In the genomic region with DNA sequence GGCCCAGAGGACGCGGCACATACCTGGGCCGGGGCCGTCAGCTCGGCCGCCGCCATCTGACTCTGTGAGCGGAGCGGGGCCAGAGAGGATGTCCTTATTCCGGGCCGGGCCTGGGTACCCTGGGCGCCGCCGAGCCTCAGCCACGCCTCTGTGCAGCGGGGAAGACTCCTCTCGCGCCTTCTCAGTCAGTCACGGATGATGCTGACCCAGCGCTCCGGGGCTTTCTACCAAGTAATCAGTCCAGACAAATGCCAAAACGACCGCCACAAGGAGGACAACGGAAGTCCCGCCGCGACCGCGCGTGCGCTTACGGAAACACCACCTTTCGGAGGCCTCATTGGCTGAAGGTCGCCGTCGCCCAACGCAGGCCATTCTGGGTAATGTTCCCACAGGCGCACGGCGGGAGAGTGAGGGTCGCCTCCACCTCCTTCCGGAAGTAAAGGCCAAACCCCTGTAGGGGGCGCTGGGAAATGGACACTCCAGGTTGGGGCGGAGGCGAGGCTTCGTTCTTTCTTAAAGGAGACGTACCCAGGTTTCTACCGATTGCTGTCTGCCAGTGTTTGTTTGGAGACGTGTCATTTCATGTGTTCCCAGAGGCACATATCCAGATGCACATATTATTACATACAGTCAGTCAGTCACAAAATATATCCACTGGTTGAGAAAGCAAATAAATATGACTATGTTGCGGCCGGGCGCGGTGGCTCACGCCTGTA, we compare ENCODE assay signal across 1 cellular context.
TF ChIP-seq lines count a peak whose summit lies in the region.

A gene (minus strand): TSS at position 288 of the 716 bp plus-strand sequence. CDS start 232 bp downstream, at position 56.

TF ChIP-seq in GM12878, 131 proteins besides CTCF, POLR2A, EP300 and RAD21 (continued from another document and continues in another):
- TF ChIP-seq, protein P1, sequence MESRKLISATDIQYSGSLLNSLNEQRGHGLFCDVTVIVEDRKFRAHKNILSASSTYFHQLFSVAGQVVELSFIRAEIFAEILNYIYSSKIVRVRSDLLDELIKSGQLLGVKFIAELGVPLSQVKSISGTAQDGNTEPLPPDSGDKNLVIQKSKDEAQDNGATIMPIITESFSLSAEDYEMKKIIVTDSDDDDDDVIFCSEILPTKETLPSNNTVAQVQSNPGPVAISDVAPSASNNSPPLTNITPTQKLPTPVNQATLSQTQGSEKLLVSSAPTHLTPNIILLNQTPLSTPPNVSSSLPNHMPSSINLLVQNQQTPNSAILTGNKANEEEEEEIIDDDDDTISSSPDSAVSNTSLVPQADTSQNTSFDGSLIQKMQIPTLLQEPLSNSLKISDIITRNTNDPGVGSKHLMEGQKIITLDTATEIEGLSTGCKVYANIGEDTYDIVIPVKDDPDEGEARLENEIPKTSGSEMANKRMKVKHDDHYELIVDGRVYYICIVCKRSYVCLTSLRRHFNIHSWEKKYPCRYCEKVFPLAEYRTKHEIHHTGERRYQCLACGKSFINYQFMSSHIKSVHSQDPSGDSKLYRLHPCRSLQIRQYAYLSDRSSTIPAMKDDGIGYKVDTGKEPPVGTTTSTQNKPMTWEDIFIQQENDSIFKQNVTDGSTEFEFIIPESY (IDR thresholded peaks at IDR 0.05): no peak; the same call in 1 of the 2 replicates
- peak; percentile 62; the same call in 1 of the 2 replicates for TF ChIP-seq CREB1 (IDR thresholded peaks at IDR 0.05; ENCODE audit: low read depth)
- TF ChIP-seq, protein P2, sequence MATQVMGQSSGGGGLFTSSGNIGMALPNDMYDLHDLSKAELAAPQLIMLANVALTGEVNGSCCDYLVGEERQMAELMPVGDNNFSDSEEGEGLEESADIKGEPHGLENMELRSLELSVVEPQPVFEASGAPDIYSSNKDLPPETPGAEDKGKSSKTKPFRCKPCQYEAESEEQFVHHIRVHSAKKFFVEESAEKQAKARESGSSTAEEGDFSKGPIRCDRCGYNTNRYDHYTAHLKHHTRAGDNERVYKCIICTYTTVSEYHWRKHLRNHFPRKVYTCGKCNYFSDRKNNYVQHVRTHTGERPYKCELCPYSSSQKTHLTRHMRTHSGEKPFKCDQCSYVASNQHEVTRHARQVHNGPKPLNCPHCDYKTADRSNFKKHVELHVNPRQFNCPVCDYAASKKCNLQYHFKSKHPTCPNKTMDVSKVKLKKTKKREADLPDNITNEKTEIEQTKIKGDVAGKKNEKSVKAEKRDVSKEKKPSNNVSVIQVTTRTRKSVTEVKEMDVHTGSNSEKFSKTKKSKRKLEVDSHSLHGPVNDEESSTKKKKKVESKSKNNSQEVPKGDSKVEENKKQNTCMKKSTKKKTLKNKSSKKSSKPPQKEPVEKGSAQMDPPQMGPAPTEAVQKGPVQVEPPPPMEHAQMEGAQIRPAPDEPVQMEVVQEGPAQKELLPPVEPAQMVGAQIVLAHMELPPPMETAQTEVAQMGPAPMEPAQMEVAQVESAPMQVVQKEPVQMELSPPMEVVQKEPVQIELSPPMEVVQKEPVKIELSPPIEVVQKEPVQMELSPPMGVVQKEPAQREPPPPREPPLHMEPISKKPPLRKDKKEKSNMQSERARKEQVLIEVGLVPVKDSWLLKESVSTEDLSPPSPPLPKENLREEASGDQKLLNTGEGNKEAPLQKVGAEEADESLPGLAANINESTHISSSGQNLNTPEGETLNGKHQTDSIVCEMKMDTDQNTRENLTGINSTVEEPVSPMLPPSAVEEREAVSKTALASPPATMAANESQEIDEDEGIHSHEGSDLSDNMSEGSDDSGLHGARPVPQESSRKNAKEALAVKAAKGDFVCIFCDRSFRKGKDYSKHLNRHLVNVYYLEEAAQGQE (IDR thresholded peaks at IDR 0.05; ENCODE audit: low read depth, low read length): no peak
- no peak for TF ChIP-seq MEF2B (IDR thresholded peaks at IDR 0.05; ENCODE audit: partially characterized antibody, poor library complexity, severe bottlenecking)
- TF ChIP-seq KAT2A (conservative IDR thresholded peaks at IDR 0.05; ENCODE audit: control insufficient read depth, low read depth, low read length): no peak
- no peak for TF ChIP-seq JUND (IDR thresholded peaks at IDR 0.05; ENCODE audit: low read depth, low read length)
- TF ChIP-seq ESRRA (IDR thresholded peaks at IDR 0.05; ENCODE audit: low read length): no peak
- TF ChIP-seq CREM (IDR thresholded peaks at IDR 0.05; ENCODE audit: low read depth): peak; percentile 56
- no peak for TF ChIP-seq IRF4 (IDR thresholded peaks at IDR 0.05; ENCODE audit: low read depth, low read length)
- TF ChIP-seq SUPT20H (IDR thresholded peaks at IDR 0.05; ENCODE audit: borderline replicate concordance, control insufficient read depth, low read depth, low read length): no peak
- no peak for TF ChIP-seq NRF1 (conservative IDR thresholded peaks at IDR 0.05; ENCODE audit: low read depth, low read length)
- TF ChIP-seq TCF12 (IDR thresholded peaks at IDR 0.05; ENCODE audit: low read depth, low read length): no peak
- TF ChIP-seq, protein P3, sequence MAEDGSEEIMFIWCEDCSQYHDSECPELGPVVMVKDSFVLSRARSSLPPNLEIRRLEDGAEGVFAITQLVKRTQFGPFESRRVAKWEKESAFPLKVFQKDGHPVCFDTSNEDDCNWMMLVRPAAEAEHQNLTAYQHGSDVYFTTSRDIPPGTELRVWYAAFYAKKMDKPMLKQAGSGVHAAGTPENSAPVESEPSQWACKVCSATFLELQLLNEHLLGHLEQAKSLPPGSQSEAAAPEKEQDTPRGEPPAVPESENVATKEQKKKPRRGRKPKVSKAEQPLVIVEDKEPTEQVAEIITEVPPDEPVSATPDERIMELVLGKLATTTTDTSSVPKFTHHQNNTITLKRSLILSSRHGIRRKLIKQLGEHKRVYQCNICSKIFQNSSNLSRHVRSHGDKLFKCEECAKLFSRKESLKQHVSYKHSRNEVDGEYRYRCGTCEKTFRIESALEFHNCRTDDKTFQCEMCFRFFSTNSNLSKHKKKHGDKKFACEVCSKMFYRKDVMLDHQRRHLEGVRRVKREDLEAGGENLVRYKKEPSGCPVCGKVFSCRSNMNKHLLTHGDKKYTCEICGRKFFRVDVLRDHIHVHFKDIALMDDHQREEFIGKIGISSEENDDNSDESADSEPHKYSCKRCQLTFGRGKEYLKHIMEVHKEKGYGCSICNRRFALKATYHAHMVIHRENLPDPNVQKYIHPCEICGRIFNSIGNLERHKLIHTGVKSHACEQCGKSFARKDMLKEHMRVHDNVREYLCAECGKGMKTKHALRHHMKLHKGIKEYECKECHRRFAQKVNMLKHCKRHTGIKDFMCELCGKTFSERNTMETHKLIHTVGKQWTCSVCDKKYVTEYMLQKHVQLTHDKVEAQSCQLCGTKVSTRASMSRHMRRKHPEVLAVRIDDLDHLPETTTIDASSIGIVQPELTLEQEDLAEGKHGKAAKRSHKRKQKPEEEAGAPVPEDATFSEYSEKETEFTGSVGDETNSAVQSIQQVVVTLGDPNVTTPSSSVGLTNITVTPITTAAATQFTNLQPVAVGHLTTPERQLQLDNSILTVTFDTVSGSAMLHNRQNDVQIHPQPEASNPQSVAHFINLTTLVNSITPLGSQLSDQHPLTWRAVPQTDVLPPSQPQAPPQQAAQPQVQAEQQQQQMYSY (CRISPR knock-in tag; IDR thresholded peaks at IDR 0.05): no peak
- TF ChIP-seq CBX5 (IDR thresholded peaks at IDR 0.05; ENCODE audit: low read depth): peak; percentile 80; the same call in 1 of the 2 replicates
- no peak for TF ChIP-seq TCF3 (IDR thresholded peaks at IDR 0.05; ENCODE audit: borderline replicate concordance, insufficient read depth, low read depth, low read length)
- no peak for TF ChIP-seq RFX5 (IDR thresholded peaks at IDR 0.05; ENCODE audit: low read depth, low read length)
- 0 out of 2 replicates have a peak, but pooled peaks have one; percentile 27 for TF ChIP-seq HDGF (IDR thresholded peaks at IDR 0.05)
- peak; percentile 85; the same call in 1 of the 2 replicates for TF ChIP-seq RB1 (IDR thresholded peaks at IDR 0.05; ENCODE audit: borderline replicate concordance)
- no peak for TF ChIP-seq CBX3 (IDR thresholded peaks at IDR 0.05; ENCODE audit: borderline replicate concordance, low read depth)
- no peak for TF ChIP-seq ZZZ3 (IDR thresholded peaks at IDR 0.05; ENCODE audit: control insufficient read depth, insufficient read length, low read depth)
- TF ChIP-seq PAX8 (IDR thresholded peaks at IDR 0.05): no peak
- 0 out of 2 replicates have a peak, but pooled peaks have one; percentile 29 for TF ChIP-seq RCOR1 (conservative IDR thresholded peaks at IDR 0.05; ENCODE audit: low read depth, low read length)
- no peak for TF ChIP-seq STAT3 (IDR thresholded peaks at IDR 0.05; ENCODE audit: low read depth, low read length)
- no peak for TF ChIP-seq ZNF24 (IDR thresholded peaks at IDR 0.05)
- TF ChIP-seq ZNF622 (IDR thresholded peaks at IDR 0.05): no peak
- no peak for TF ChIP-seq ZSCAN29 (IDR thresholded peaks at IDR 0.05)
- TF ChIP-seq FOXM1 (IDR thresholded peaks at IDR 0.05; ENCODE audit: low read depth, low read length): no peak
- TF ChIP-seq, protein P4, sequence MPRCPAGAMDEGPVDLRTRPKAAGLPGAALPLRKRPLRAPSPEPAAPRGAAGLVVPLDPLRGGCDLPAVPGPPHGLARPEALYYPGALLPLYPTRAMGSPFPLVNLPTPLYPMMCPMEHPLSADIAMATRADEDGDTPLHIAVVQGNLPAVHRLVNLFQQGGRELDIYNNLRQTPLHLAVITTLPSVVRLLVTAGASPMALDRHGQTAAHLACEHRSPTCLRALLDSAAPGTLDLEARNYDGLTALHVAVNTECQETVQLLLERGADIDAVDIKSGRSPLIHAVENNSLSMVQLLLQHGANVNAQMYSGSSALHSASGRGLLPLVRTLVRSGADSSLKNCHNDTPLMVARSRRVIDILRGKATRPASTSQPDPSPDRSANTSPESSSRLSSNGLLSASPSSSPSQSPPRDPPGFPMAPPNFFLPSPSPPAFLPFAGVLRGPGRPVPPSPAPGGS (IDR thresholded peaks at IDR 0.05; ENCODE audit: borderline replicate concordance, insufficient read depth, low read depth, low read length, poor library complexity, severe bottlenecking): no peak
- TF ChIP-seq, protein P5, sequence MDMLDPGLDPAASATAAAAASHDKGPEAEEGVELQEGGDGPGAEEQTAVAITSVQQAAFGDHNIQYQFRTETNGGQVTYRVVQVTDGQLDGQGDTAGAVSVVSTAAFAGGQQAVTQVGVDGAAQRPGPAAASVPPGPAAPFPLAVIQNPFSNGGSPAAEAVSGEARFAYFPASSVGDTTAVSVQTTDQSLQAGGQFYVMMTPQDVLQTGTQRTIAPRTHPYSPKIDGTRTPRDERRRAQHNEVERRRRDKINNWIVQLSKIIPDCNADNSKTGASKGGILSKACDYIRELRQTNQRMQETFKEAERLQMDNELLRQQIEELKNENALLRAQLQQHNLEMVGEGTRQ (IDR thresholded peaks at IDR 0.05; ENCODE audit: borderline replicate concordance, low read depth, low read length): no peak
- TF ChIP-seq, protein P6, sequence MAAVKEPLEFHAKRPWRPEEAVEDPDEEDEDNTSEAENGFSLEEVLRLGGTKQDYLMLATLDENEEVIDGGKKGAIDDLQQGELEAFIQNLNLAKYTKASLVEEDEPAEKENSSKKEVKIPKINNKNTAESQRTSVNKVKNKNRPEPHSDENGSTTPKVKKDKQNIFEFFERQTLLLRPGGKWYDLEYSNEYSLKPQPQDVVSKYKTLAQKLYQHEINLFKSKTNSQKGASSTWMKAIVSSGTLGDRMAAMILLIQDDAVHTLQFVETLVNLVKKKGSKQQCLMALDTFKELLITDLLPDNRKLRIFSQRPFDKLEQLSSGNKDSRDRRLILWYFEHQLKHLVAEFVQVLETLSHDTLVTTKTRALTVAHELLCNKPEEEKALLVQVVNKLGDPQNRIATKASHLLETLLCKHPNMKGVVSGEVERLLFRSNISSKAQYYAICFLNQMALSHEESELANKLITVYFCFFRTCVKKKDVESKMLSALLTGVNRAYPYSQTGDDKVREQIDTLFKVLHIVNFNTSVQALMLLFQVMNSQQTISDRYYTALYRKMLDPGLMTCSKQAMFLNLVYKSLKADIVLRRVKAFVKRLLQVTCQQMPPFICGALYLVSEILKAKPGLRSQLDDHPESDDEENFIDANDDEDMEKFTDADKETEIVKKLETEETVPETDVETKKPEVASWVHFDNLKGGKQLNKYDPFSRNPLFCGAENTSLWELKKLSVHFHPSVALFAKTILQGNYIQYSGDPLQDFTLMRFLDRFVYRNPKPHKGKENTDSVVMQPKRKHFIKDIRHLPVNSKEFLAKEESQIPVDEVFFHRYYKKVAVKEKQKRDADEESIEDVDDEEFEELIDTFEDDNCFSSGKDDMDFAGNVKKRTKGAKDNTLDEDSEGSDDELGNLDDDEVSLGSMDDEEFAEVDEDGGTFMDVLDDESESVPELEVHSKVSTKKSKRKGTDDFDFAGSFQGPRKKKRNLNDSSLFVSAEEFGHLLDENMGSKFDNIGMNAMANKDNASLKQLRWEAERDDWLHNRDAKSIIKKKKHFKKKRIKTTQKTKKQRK (IDR thresholded peaks at IDR 0.05; ENCODE audit: low read depth, low read length): no peak
- TF ChIP-seq SIN3A (IDR thresholded peaks at IDR 0.05; ENCODE audit: low read depth, low read length): no peak
- no peak for TF ChIP-seq YBX1 (IDR thresholded peaks at IDR 0.05)
- TF ChIP-seq, protein P7, sequence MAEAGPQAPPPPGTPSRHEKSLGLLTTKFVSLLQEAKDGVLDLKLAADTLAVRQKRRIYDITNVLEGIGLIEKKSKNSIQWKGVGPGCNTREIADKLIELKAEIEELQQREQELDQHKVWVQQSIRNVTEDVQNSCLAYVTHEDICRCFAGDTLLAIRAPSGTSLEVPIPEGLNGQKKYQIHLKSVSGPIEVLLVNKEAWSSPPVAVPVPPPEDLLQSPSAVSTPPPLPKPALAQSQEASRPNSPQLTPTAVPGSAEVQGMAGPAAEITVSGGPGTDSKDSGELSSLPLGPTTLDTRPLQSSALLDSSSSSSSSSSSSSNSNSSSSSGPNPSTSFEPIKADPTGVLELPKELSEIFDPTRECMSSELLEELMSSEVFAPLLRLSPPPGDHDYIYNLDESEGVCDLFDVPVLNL (IDR thresholded peaks at IDR 0.05; ENCODE audit: low read depth, low read length): 0 out of 2 replicates have a peak, but pooled peaks have one; percentile 57
- TF ChIP-seq SIX5 (IDR thresholded peaks at IDR 0.05; ENCODE audit: low read depth, low read length, severe bottlenecking): peak; percentile 37
- no peak for TF ChIP-seq TCF7 (IDR thresholded peaks at IDR 0.05; ENCODE audit: borderline replicate concordance)
- TF ChIP-seq, protein P8, sequence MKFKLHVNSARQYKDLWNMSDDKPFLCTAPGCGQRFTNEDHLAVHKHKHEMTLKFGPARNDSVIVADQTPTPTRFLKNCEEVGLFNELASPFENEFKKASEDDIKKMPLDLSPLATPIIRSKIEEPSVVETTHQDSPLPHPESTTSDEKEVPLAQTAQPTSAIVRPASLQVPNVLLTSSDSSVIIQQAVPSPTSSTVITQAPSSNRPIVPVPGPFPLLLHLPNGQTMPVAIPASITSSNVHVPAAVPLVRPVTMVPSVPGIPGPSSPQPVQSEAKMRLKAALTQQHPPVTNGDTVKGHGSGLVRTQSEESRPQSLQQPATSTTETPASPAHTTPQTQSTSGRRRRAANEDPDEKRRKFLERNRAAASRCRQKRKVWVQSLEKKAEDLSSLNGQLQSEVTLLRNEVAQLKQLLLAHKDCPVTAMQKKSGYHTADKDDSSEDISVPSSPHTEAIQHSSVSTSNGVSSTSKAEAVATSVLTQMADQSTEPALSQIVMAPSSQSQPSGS (IDR thresholded peaks at IDR 0.05; ENCODE audit: low read length): no peak
- peak; percentile 47 to 59; a peak in 2 of 4 replicates for TF ChIP-seq SRF (IDR thresholded peaks at IDR 0.05; ENCODE audit: low read depth in 2 of 2, low read length in 2 of 2)
- TF ChIP-seq STAT1 (conservative IDR thresholded peaks at IDR 0.05): no peak
- TF ChIP-seq ZBED1 (IDR thresholded peaks at IDR 0.05; ENCODE audit: borderline replicate concordance): no peak
- TF ChIP-seq POU2F2 (IDR thresholded peaks at IDR 0.05; ENCODE audit: borderline replicate concordance, low read depth, low read length): no peak
- no peak; the same call in 1 of the 2 replicates for TF ChIP-seq ZNF207 (IDR thresholded peaks at IDR 0.05; ENCODE audit: borderline replicate concordance)
- peak; percentile 53; the same call in 1 of the 2 replicates for TF ChIP-seq RUNX3 (IDR thresholded peaks at IDR 0.05; ENCODE audit: low read length)
- no peak for TF ChIP-seq ZNF384 (IDR thresholded peaks at IDR 0.05; ENCODE audit: borderline replicate concordance, low read depth, low read length)
- TF ChIP-seq BMI1 (IDR thresholded peaks at IDR 0.05; ENCODE audit: borderline replicate concordance): no peak
